ENCODE assay signal across 11 cellular contexts in the genomic region with DNA sequence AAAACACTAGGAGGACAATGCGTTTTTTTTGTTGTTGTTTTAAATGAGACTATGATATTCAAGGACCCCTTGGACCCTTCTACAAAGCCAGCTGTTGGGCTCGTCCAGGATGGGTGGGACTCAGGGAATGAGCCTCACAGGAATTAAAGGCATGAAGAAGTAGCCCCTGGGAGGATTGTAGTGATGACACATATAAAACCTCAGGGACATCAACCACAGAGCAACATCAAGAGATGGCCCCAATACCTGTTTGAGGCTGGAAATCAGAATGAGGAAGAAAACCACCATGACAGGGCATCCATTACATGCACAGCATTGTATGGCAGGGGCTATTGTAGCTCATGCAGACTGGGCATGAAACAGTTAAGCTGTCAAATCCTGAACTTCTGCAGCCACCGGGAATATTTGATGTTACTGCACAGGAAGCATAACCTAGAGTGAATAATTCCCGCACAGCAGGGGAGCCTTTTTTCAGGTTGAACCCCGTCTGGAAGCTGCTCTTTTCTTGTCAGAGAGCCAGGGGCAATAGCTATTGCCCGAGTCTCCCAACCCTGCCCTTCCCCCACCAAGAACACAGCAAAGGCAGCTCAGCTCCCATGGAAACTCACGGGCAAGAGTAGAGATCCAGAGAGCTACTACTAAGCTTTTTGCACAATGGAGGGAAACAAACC.
DNase-seq lines count a peak whose midpoint lies in the region; ATAC-seq and TF ChIP-seq lines count a peak whose summit lies in the region.
"Had no signal": no experiment of that assay in that cellular context is flagged by ENCODE, and none has a peak within 500 bp of the region (broad histone marks: within the 10 kb centered on the region; RNA-seq: fewer than 3 reads in every experiment).

No MANE protein-coding gene starts in this region.

- H3K9ac ChIP-seq in iPS-18a (ENCODE audit: low read length), result peak overlapping the region; percentile 33

- TF ChIP-seq CTCF in left ventricle myocardium inferior (IDR thresholded peaks at IDR 0.05; ENCODE audit: borderline replicate concordance) (no peak), thyroid gland (IDR thresholded peaks at IDR 0.05) (no peak)

- H3K4me1 ChIP-seq in left ventricle myocardium inferior, result peaks cover 28% of the 10 kb centered on the region
- peaks cover 22% of the 10 kb centered on the region for H3K4me1 ChIP-seq in iPS-18a (ENCODE audit: control insufficient read depth, low read depth, low read length)
- peaks cover 0 to 10% of the 10 kb centered on the region in 2 donors for H3K4me1 ChIP-seq in thyroid gland

- intact Hi-C loops in left ventricle myocardium inferior (cut with micrococcal nuclease) (no loop called here), left cardiac atrium (cut with DNase I) (no loop called here), thyroid gland (cut with DNase I) (loop anchor here (10.0 kb wide), 1 partner anchor 72 kb away; no protein-coding TSS in a partner anchor)

- H3K4me3 ChIP-seq in left ventricle myocardium inferior (peak overlapping the region; percentile 20), iPS-18a (ENCODE audit: low read length) (peak overlapping the region; percentile 16), thyroid gland (replicated peaks in 1 of 3) (no peak overlapping the region)

- ATAC-seq in left cardiac atrium (no peak), HG02852 (IDR thresholded peaks at IDR 0.05; ENCODE audit: unreplicated experiment) (no peak)

- DNase-seq in left ventricle myocardium inferior (no peak), left cardiac atrium (no peak), T1000 (lab: John Stamatoyannopoulos, UW) (peak; percentile 48), thyroid gland (peak; percentile 42 to 47), globus pallidus (ENCODE audit: low spot score) (no peak)
- DNase-seq in NK-92 treated with Interleukin-12 subunit alpha and Interleukin-12 subunit beta, amount 100 ng/mL, for 24 hours (lab: John Stamatoyannopoulos, UW), result no peak
- DNase-seq: activated gamma-delta T cell, mammary epithelial cell, NCI-H524 had no signal

- peaks cover 14% of the 10 kb centered on the region for H3K9me3 ChIP-seq in left ventricle myocardium inferior (replicated peaks)
- H3K9me3 ChIP-seq in iPS-18a (ENCODE audit: control insufficient read depth, low read depth, low read length), result peaks cover 8% of the 10 kb centered on the region
- no peaks in the 10 kb centered on the region for H3K9me3 ChIP-seq in thyroid gland

- H3K27me3 ChIP-seq in left ventricle myocardium inferior (ENCODE audit: low read depth) (no peaks in the 10 kb centered on the region), iPS-18a (ENCODE audit: control insufficient read depth, insufficient read depth, low read length) (no peaks in the 10 kb centered on the region), thyroid gland (no peaks in the 10 kb centered on the region)

- no peaks in the 10 kb centered on the region for H3K36me3 ChIP-seq in left ventricle myocardium inferior
- H3K36me3 ChIP-seq in iPS-18a (ENCODE audit: control insufficient read depth, low read depth, low read length), result no peaks in the 10 kb centered on the region
- no peaks in the 10 kb centered on the region for H3K36me3 ChIP-seq in thyroid gland

- 22 to 26% methylated on average over 7 of the region's 7 CpGs for WGBS in thyroid gland, 2 donors

- H3K27ac ChIP-seq in left ventricle myocardium inferior (replicated peaks), result no peak overlapping the region
- no peak overlapping the region for H3K27ac ChIP-seq in iPS-18a (ENCODE audit: low read length)
- no peak overlapping the region for H3K27ac ChIP-seq in thyroid gland

- TF ChIP-seq POLR2A in thyroid gland (IDR thresholded peaks at IDR 0.05), result no peak

Comparison
In these comparisons a context has a peak if more than half of its experiments do, and no peak if none do; other contexts are left out.
1. DNase-seq: peak in T1000 (single experiment) and thyroid gland (2 of 2); none in left ventricle myocardium inferior (single experiment), left cardiac atrium (single experiment), NK-92 treated with Interleukin-12 subunit alpha and Interleukin-12 subunit beta, amount 100 ng/mL, for 24 hours (single experiment) and globus pallidus (single experiment).
2. H3K4me3 ChIP-seq: peak in left ventricle myocardium inferior (single experiment) and iPS-18a (single experiment); none in thyroid gland (0 of 3).